In the genomic region with DNA sequence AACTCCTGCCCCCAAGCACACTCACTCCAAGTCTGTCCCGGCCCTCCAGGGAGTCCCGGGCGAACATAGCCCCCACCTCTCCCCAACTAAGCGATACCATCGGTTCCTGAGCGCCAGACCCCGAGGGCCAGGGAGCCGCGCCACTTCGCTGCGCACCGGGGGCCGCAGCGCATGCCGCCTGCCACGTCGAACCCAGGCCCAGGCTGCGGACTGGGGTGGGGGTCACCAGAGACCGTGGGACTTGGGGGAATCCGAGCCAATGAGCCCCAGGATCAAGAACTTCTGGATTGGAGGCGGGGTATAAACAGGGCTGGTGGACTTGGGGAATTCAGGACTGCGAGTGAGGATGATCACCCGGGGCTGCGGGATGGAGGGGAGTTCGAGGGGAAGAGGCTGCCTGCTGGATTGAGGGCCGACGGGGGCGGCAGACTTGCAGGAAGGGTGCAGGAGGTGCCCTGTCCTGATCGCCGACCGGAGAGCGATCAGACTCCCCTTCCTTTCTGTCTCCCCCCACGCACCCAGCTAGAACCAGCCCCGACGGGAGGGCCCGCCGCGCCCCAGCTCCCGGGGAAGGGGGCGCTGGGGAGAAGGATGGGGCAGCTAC, we compare ENCODE assay signal across 1 cellular context.
TF ChIP-seq lines count a peak whose summit lies in the region.

No MANE protein-coding gene starts in this region.

TF ChIP-seq in A549, 52 proteins besides CTCF, POLR2A, EP300 and RAD21:
- TF ChIP-seq ZFP36 (IDR thresholded peaks at IDR 0.05; ENCODE audit: borderline replicate concordance, partially characterized antibody) (no peak), HOXB5 (CRISPR knock-in tag; IDR thresholded peaks at IDR 0.05) (no peak), MYC (IDR thresholded peaks at IDR 0.05; ENCODE audit: borderline replicate concordance, low read length) (no peak), CEBPB (IDR thresholded peaks at IDR 0.05) (no peak), FOSL2 (IDR thresholded peaks at IDR 0.05) (no peak), FOSL2 (CRISPR knock-in tag; IDR thresholded peaks at IDR 0.05) (no peak)
TF ChIP-seq in A549: peak in this region for 0.
